ENCODE assay signal across 25 cellular contexts in genomic region chr11:120751550-120751949, GRCh38.
"Had no signal": no experiment of that assay in that cellular context is flagged by ENCODE, and none has a peak within 500 bp of the region (broad histone marks: within the 10 kb centered on the region; RNA-seq: fewer than 3 reads in every experiment).

No MANE protein-coding gene starts in this region.

- H3K4me3 ChIP-seq: colonic mucosa, gastroesophageal sphincter, neural progenitor cell, right lobe of liver, thoracic aorta, vagina had no signal

- H3K27ac ChIP-seq: colonic mucosa, gastroesophageal sphincter, neural progenitor cell, right lobe of liver, thoracic aorta, vagina, WERI-Rb-1 had no signal

- H3K4me2 ChIP-seq: neural progenitor cell had no signal

- H3K9ac ChIP-seq: neural progenitor cell had no signal

- DNase-seq: activated CD4-positive, alpha-beta memory T cell treated with anti-CD3 and anti-CD28 coated beads, Interleukin-2, amount 10 ng/mL, durations not matched to agents 7 days and 5 days; activated CD4-positive, alpha-beta T cell treated with anti-CD3 and anti-CD28 coated beads, Interleukin-2, amount 10 ng/mL, durations not matched to agents 7 days and 5 days; activated CD4-positive, CD25-positive, alpha-beta regulatory T cell treated with anti-CD3 and anti-CD28 coated beads, Interleukin-2, amount 50 U/mL, for 72 hours; activated CD8-positive, alpha-beta memory T cell treated with anti-CD3 and anti-CD28 coated beads, Interleukin-2, amount 50 U/mL, for 48 hours; activated T-cell treated with anti-CD3 and anti-CD28 coated beads, Interleukin-2, amount 50 U/mL, for 4 hours; colonic mucosa; effector memory CD4-positive, alpha-beta T cell; hippocampal formation; immature natural killer cell; kidney; left colon; mammary epithelial cell; natural killer cell; right lobe of liver; stimulated activated CD4-positive, alpha-beta T cell treated with anti-CD3 and anti-CD28 coated beads, Interleukin-2, amount 100 ng/mL, for 48 hours; stimulated activated naive CD8-positive, alpha-beta T cell treated with anti-CD3 and anti-CD28 coated beads, Interleukin-15, Interleukin-2, amounts not matched to agents 100 U/mL and 50 U/mL, for 24 hours; T-helper 17 cell; T1000; trophoblast cell; WERI-Rb-1 had no signal

- H2AFZ ChIP-seq: neural progenitor cell had no signal

- FAIRE-seq: bronchial epithelial cell, kidney had no signal

- H3K27me3 ChIP-seq: colonic mucosa, neural progenitor cell, right lobe of liver, vagina had no signal

- H3K9me3 ChIP-seq: colonic mucosa, gastroesophageal sphincter, right lobe of liver, thoracic aorta, vagina had no signal

- H3K4me1 ChIP-seq: colonic mucosa, right lobe of liver, vagina had no signal

- H3K36me3 ChIP-seq: colonic mucosa, gastroesophageal sphincter, neural progenitor cell, right lobe of liver, thoracic aorta, vagina, WERI-Rb-1 had no signal
